Comparison of ENCODE assay signal across 1 cellular context in genomic region chr1:99869723-99870122, GRCh38.
TF ChIP-seq lines count a peak whose summit lies in the region.

No MANE protein-coding gene starts in this region.

TF ChIP-seq in IMR-90, 13 proteins besides CTCF, POLR2A, EP300 and RAD21 (continued from another document):
- no peak for TF ChIP-seq CEBPB (IDR thresholded peaks at IDR 0.05; ENCODE audit: low read depth, low read length)
